1 cellular context compared by ENCODE assay signal in the genomic region with DNA sequence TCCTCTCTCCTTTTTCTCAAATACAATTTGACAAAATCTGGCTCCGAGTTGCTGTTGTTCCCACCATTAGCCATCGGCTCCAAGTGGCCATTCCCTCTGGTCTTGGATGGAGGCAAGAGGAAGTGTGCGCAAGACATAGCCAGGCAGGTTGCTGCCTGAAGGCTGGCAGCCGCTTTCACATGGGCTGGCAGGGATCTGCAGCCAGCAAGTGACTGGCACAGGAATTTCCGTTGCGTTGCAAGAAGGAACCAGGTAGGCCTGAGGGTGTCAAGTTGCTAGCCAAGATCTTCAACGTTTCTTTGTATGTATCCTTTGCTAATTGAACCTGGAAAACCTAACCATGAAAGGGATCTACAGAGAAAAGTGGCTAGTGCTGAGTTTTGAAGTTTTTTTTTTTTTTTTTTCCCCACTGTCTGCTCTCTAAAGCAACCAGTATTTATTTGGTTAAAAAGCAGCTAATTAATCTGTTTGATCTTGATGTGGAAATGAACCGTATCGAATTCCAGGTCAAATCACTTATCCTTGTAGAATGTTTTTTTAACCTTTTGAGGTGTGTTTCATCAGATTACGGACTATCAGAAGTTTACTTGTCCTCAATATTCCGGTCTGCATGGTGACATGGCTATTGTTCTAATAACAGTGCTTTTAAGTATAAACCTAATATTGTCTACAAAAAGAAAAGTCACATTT.
A peak's percentile ranks its signal among the peaks of the same experiment; 100 is the strongest.
TF ChIP-seq lines count a peak whose summit lies in the region.

No MANE protein-coding gene starts in this region.

TF ChIP-seq in GM23338, 12 proteins besides CTCF, POLR2A, EP300 and RAD21 (continued from another document):
- TF ChIP-seq, protein P1, sequence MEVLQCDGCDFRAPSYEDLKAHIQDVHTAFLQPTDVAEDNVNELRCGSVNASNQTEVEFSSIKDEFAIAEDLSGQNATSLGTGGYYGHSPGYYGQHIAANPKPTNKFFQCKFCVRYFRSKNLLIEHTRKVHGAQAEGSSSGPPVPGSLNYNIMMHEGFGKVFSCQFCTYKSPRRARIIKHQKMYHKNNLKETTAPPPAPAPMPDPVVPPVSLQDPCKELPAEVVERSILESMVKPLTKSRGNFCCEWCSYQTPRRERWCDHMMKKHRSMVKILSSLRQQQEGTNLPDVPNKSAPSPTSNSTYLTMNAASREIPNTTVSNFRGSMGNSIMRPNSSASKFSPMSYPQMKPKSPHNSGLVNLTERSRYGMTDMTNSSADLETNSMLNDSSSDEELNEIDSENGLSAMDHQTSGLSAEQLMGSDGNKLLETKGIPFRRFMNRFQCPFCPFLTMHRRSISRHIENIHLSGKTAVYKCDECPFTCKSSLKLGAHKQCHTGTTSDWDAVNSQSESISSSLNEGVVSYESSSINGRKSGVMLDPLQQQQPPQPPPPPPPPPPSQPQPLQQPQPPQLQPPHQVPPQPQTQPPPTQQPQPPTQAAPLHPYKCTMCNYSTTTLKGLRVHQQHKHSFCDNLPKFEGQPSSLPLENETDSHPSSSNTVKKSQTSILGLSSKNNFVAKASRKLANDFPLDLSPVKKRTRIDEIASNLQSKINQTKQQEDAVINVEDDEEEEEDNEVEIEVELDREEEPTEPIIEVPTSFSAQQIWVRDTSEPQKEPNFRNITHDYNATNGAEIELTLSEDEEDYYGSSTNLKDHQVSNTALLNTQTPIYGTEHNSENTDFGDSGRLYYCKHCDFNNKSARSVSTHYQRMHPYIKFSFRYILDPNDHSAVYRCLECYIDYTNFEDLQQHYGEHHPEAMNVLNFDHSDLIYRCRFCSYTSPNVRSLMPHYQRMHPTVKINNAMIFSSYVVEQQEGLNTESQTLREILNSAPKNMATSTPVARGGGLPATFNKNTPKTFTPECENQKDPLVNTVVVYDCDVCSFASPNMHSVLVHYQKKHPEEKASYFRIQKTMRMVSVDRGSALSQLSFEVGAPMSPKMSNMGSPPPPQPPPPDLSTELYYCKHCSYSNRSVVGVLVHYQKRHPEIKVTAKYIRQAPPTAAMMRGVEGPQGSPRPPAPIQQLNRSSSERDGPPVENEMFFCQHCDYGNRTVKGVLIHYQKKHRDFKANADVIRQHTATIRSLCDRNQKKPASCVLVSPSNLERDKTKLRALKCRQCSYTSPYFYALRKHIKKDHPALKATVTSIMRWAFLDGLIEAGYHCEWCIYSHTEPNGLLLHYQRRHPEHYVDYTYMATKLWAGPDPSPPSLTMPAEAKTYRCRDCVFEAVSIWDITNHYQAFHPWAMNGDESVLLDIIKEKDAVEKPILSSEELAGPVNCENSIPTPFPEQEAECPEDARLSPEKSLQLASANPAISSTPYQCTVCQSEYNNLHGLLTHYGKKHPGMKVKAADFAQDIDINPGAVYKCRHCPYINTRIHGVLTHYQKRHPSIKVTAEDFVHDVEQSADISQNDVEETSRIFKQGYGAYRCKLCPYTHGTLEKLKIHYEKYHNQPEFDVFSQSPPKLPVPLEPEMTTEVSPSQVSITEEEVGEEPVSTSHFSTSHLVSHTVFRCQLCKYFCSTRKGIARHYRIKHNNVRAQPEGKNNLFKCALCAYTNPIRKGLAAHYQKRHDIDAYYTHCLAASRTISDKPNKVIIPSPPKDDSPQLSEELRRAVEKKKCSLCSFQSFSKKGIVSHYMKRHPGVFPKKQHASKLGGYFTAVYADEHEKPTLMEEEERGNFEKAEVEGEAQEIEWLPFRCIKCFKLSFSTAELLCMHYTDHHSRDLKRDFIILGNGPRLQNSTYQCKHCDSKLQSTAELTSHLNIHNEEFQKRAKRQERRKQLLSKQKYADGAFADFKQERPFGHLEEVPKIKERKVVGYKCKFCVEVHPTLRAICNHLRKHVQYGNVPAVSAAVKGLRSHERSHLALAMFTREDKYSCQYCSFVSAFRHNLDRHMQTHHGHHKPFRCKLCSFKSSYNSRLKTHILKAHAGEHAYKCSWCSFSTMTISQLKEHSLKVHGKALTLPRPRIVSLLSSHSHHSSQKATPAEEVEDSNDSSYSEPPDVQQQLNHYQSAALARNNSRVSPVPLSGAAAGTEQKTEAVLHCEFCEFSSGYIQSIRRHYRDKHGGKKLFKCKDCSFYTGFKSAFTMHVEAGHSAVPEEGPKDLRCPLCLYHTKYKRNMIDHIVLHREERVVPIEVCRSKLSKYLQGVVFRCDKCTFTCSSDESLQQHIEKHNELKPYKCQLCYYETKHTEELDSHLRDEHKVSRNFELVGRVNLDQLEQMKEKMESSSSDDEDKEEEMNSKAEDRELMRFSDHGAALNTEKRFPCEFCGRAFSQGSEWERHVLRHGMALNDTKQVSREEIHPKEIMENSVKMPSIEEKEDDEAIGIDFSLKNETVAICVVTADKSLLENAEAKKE (CRISPR knock-in tag; IDR thresholded peaks at IDR 0.05): no peak; the same call in 1 of the 2 replicates
- no peak for TF ChIP-seq POLR2AphosphoS5 (IDR thresholded peaks at IDR 0.05; ENCODE audit: low read depth)
- 0 out of 2 replicates have a peak, but pooled peaks have one; percentile 19 for TF ChIP-seq CREB1 (CRISPR knock-in tag; IDR thresholded peaks at IDR 0.05; ENCODE audit: low read depth)
- no peak for TF ChIP-seq EZH2phosphoT487 (IDR thresholded peaks at IDR 0.05; ENCODE audit: unreplicated experiment)
- TF ChIP-seq, protein P2, sequence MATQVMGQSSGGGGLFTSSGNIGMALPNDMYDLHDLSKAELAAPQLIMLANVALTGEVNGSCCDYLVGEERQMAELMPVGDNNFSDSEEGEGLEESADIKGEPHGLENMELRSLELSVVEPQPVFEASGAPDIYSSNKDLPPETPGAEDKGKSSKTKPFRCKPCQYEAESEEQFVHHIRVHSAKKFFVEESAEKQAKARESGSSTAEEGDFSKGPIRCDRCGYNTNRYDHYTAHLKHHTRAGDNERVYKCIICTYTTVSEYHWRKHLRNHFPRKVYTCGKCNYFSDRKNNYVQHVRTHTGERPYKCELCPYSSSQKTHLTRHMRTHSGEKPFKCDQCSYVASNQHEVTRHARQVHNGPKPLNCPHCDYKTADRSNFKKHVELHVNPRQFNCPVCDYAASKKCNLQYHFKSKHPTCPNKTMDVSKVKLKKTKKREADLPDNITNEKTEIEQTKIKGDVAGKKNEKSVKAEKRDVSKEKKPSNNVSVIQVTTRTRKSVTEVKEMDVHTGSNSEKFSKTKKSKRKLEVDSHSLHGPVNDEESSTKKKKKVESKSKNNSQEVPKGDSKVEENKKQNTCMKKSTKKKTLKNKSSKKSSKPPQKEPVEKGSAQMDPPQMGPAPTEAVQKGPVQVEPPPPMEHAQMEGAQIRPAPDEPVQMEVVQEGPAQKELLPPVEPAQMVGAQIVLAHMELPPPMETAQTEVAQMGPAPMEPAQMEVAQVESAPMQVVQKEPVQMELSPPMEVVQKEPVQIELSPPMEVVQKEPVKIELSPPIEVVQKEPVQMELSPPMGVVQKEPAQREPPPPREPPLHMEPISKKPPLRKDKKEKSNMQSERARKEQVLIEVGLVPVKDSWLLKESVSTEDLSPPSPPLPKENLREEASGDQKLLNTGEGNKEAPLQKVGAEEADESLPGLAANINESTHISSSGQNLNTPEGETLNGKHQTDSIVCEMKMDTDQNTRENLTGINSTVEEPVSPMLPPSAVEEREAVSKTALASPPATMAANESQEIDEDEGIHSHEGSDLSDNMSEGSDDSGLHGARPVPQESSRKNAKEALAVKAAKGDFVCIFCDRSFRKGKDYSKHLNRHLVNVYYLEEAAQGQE (IDR thresholded peaks at IDR 0.05; ENCODE audit: unreplicated experiment): no peak
- TF ChIP-seq JUNB (IDR thresholded peaks at IDR 0.05; ENCODE audit: unreplicated experiment): no peak
